8 cellular contexts compared by ENCODE assay signal in the genomic region with DNA sequence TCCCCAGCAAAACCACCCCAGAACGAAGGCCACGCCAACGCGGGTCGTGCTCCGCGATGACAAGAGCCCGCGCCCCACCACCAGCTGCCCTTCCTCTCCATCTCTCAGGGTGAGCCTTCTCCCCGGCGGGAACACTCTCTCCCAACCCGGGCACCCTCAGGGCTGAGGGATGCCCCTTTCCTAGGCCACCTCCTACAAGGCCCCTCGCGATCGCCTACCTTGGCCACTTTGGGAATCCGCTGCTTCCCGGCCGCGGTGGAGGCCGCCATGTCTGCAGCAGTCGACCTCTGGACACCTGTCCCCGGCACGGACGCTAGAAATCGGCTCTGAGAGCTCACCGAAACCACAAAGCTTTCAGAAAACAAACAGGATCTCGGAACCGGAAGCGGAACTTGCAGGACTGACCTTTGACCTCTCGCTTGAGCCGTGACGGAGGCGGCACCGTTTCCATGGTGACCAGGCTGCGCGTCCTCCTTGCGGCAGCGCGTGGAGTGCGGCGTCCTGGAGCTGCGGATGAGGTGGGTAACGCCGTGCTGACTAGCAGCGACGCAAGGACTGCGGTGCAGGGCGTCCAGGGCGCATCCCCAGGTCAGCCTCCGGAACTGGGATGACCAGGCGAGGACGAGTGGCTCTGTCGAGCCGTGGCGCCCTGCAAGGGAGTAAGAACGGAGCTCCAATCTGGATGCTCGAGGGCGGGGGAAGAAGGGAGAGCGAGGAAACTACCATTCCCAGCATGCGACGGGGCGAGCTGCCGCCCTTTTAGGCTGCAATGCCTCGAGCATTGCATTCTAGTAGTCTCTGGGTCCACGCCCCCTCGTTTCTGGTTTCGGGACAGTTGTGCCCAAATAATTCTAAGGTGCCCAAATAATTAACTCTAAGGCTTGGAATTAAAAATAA. TPM values are rescaled to one million over a fixed set of nuclear protein-coding genes. Genes with fewer than 3 reads are reported as not detected.
DNase-seq lines count a peak whose midpoint lies in the region; ATAC-seq, FAIRE-seq and TF ChIP-seq lines count a peak whose summit lies in the region.

A gene with protein sequence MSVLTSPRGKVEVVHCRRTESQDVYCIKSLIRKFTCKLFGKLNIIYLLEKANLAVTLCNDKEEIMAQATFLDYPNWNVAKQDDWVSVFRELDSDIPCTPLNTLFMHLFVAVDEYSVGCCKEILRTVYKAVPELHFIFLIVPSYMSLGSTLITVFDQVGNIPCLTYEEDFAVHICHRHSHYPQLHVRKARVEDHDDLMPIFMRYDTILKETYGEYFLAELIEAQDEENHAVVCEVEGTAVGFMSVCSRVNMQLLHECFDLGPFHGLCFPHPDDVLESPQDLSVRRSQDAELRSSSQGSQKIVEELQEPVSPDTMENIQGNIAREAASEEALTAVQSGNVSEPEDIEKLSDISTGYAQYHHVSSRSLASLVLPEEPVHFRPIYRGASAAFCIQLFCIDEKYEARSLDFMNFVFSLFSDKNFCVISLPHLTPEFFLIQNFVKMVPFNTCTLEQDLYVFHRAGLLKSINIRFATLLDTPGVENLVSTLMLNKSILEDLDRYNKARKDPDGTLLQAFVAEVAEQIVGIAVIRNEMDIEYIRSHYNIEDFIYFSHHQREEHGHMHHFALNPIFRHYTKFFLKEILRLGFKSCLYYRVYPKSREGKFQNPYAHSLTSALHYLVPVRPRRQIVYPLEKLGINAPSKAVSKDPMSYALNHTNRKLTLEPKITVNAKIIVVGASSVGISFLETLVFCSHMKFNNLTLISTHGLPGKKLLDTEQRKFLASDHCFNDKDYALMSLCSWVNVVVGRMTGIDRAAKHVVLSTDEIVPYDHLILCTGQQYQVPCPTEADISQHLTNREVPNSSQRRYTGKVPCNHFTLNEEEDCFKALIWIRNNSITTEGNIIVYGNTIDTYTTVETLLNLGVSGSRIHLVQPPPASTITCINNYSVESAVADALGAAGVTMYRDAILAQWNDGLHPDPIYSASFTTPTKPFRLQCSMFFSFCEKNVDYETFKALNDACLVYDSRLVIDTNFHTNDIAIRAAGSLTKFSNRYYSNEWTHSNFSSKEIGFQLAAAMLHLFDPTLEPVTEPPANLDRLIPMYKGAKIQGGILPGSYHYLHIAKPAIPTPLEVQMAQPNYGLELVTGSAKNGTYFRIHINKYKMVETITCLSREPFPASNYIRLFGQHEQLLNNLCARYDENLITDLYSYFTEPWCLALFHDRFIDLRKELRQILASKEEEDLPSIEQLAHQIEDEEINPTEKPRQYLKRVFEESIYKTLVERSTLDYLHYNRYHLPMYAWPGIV (plus strand): TSS at position 459 of the 897 bp plus-strand sequence. CDS start 4,122 bp downstream, outside the sequence.
A gene (minus strand): TSS at position 393 of the 897 bp plus-strand sequence. CDS start 124 bp downstream, at position 269.

- POLR2A ChIA-PET in RWPE1 (lab: Yijun Ruan, JAX; ENCODE audit: low non-redundant PET): no interaction called here
- POLR2A ChIA-PET in naive thymus-derived CD8-positive, alpha-beta T cell (lab: Charles Lee): interaction anchor here (0.6 to 3.0 kb wide), 11 partner anchors 9 to 1914 kb away, joined by 3 to 48 read pairs (median 4); a partner anchor contains a TSS

- TF ChIP-seq POLR2A in H54 (IDR thresholded peaks at IDR 0.05; ENCODE audit: low read depth, low read length): 0 out of 2 replicates have a peak, but pooled peaks have one; percentile 7

- ATAC-seq in naive thymus-derived CD8-positive, alpha-beta T cell: peak; percentile 92
- peak; percentile 94 to 96 for ATAC-seq in stimulated activated naive B cell treated with anti-CD40 and anti-IgM and Interleukin-4, amounts not matched to agents 10 μg/mL and 1 μg/mL and 100 μg/mL, for 72 hours (replicated peaks)

- peaks cover 0 to 6% (median 0%) of the 10 kb centered on the region in 5 donors for H3K27me3 Mint-ChIP-seq in naive thymus-derived CD8-positive, alpha-beta T cell
- no peaks in the 10 kb centered on the region for H3K27me3 Mint-ChIP-seq in stimulated activated naive B cell treated with anti-CD40 and anti-IgM and Interleukin-4, amounts not matched to agents 10 μg/mL and 1 μg/mL and 100 μg/mL, for 72 hours

- TF ChIP-seq CTCF in RWPE1 (conservative IDR thresholded peaks at IDR 0.05; ENCODE audit: low read depth): no peak

- CTCF ChIA-PET in RWPE1 (lab: Yijun Ruan, JAX): interaction anchor here (0.5 to 1.1 kb wide), 5 partner anchors 12 to 280 kb away, joined by 3 to 7 read pairs (median 4); no protein-coding TSS in a partner anchor

- peak within 1 kb of the TSS; percentile 95 to 100 (median 99) for H3K27ac Mint-ChIP-seq in naive thymus-derived CD8-positive, alpha-beta T cell
- H3K27ac Mint-ChIP-seq in stimulated activated naive B cell treated with anti-CD40 and anti-IgM and Interleukin-4, amounts not matched to agents 10 μg/mL and 1 μg/mL and 100 μg/mL, for 72 hours: peak within 1 kb of the TSS; percentile 98

- H3K4me3 Mint-ChIP-seq in naive thymus-derived CD8-positive, alpha-beta T cell: peak within 1 kb of the TSS; percentile 88 to 100 (median 99)
- peak within 1 kb of the TSS; percentile 98 for H3K4me3 Mint-ChIP-seq in stimulated activated naive B cell treated with anti-CD40 and anti-IgM and Interleukin-4, amounts not matched to agents 10 μg/mL and 1 μg/mL and 100 μg/mL, for 72 hours

- no peaks in the 10 kb centered on the region for H3K9me3 Mint-ChIP-seq in naive thymus-derived CD8-positive, alpha-beta T cell
- H3K9me3 Mint-ChIP-seq in stimulated activated naive B cell treated with anti-CD40 and anti-IgM and Interleukin-4, amounts not matched to agents 10 μg/mL and 1 μg/mL and 100 μg/mL, for 72 hours: no peaks in the 10 kb centered on the region

- peaks cover 14 to 36% (median 30%) of the 10 kb centered on the region in 4 donors for H3K4me1 Mint-ChIP-seq in naive thymus-derived CD8-positive, alpha-beta T cell
- peaks cover 6 to 14% of the 10 kb centered on the region in 2 donors for H3K4me1 Mint-ChIP-seq in stimulated activated naive B cell treated with anti-CD40 and anti-IgM and Interleukin-4, amounts not matched to agents 10 μg/mL and 1 μg/mL and 100 μg/mL, for 72 hours

- FAIRE-seq in H54 (lab: Jason Lieb, UNC): peak; percentile 93

- peaks cover 10 to 36% (median 21%) of the 10 kb centered on the region in 3 donors for H3K36me3 Mint-ChIP-seq in naive thymus-derived CD8-positive, alpha-beta T cell
- peaks cover 18 to 20% of the 10 kb centered on the region in 2 donors for H3K36me3 Mint-ChIP-seq in stimulated activated naive B cell treated with anti-CD40 and anti-IgM and Interleukin-4, amounts not matched to agents 10 μg/mL and 1 μg/mL and 100 μg/mL, for 72 hours

- peak within 1 kb of the TSS; percentile 83 for H3K27ac ChIP-seq in RWPE1

- DNase-seq in ELF-1 (ENCODE audit: low read depth, low spot score): peak; percentile 98
- peak; percentile 85 for DNase-seq in H54 (ENCODE audit: insufficient read length, low spot score)
- peak; percentile 97 for DNase-seq in LoVo (ENCODE audit: low spot score)
- DNase-seq in RWPE1 (ENCODE audit: low spot score): peak; percentile 98
- peak; percentile 94 for DNase-seq in activated effector memory CD4-positive, alpha-beta T cell treated with Interleukin-2 at 50 U/mL for 16 hours
- DNase-seq in fibroblast of peridontal ligament (ENCODE audit: extremely low read depth): peak; percentile 95
- peak; percentile 91 to 99 (median 98) for DNase-seq in naive thymus-derived CD8-positive, alpha-beta T cell
- DNase-seq in stimulated activated naive B cell treated with anti-CD40 and anti-IgM and Interleukin-4, amounts not matched to agents 10 μg/mL and 1 μg/mL and 100 μg/mL, for 72 hours: peak; percentile 96

RNA-seq across cellular contexts. Expression of the first gene that starts in this region (rescaled TPM):
- not detected for total RNA-seq in naive thymus-derived CD8-positive, alpha-beta T cell
- not detected for polyA plus RNA-seq in naive thymus-derived CD8-positive, alpha-beta T cell

RNA-seq across cellular contexts. Expression of the second gene that starts in this region (rescaled TPM):
- 10 to 100 TPM; 26.7 to 34.3 TPM for total RNA-seq in naive thymus-derived CD8-positive, alpha-beta T cell
- 10 to 100 TPM in 1 of 3 donors, 1 to 10 TPM in 2; 6.9 to 14.6 (median 9.0) TPM for polyA plus RNA-seq in naive thymus-derived CD8-positive, alpha-beta T cell

Comparison
In these comparisons a context has a peak if more than half of its experiments do, and no peak if none do; other contexts are left out.
1. Peak in every context shown above with its lines: DNase-seq, ATAC-seq and H3K27ac ChIP-seq.